Comparison of ENCODE assay signal across 9 cellular contexts in genomic region chr19:55684946-55685681, GRCh38. TPM values are rescaled to one million over a fixed set of nuclear protein-coding genes. Genes with fewer than 3 reads are reported as not detected.
DNase-seq lines count a peak whose midpoint lies in the region; TF ChIP-seq lines count a peak whose summit lies in the region.
"Had no signal": no experiment of that assay in that cellular context is flagged by ENCODE, and none has a peak within 500 bp of the region (broad histone marks: within the 10 kb centered on the region; RNA-seq: fewer than 3 reads in every experiment).

No MANE protein-coding gene starts in this region.

- H3K4me3 Mint-ChIP-seq in chondrocyte (ENCODE audit: unreplicated experiment) (no peak overlapping the region), progenitor cell of endocrine pancreas (ENCODE audit: low read depth) (no peak overlapping the region)
- H3K4me3 Mint-ChIP-seq: activated CD4-positive, alpha-beta memory T cell treated with anti-CD3 and anti-CD28 coated beads, Interleukin-2, amount 10 ng/mL, durations not matched to agents 7 days and 5 days; naive B cell had no signal

- H3K4me1 Mint-ChIP-seq in chondrocyte (ENCODE audit: low read depth) (peaks cover 6% of the 10 kb centered on the region), progenitor cell of endocrine pancreas (ENCODE audit: low read depth) (peaks cover 6% of the 10 kb centered on the region)

- H3K36me3 Mint-ChIP-seq in chondrocyte (ENCODE audit: low read depth) (peaks cover 7% of the 10 kb centered on the region), progenitor cell of endocrine pancreas (ENCODE audit: insufficient read depth) (peaks cover 6% of the 10 kb centered on the region)

- H3K27ac Mint-ChIP-seq in chondrocyte (ENCODE audit: unreplicated experiment): no peak overlapping the region
- peak overlapping the region; percentile 24 for H3K27ac Mint-ChIP-seq in progenitor cell of endocrine pancreas
- H3K27ac Mint-ChIP-seq: activated CD4-positive, alpha-beta memory T cell treated with anti-CD3 and anti-CD28 coated beads, Interleukin-2, amount 10 ng/mL, durations not matched to agents 7 days and 5 days had no signal

- peak; percentile 91 for DNase-seq in chondrocyte (ENCODE audit: low spot score)
- DNase-seq in progenitor cell of endocrine pancreas (ENCODE audit: low spot score, unreplicated experiment): no peak
- no peak for DNase-seq in OCI-M2 (lab: John Stamatoyannopoulos, UW; ENCODE audit: unreplicated experiment)
- no peak for DNase-seq in NK-92 treated with Interleukin-12 subunit alpha and Interleukin-12 subunit beta, amount 100 ng/mL, for 24 hours (lab: John Stamatoyannopoulos, UW)
- DNase-seq: activated CD4-positive, alpha-beta memory T cell treated with anti-CD3 and anti-CD28 coated beads, Interleukin-2, amount 10 ng/mL, durations not matched to agents 7 days and 5 days; naive B cell; NCI-H2081 treated with DMSO at 0.1 percent for 48 hours; NCI-H526 treated with DMSO at 0.1 percent for 48 hours; stimulated activated CD4-positive, alpha-beta T cell treated with anti-CD3 and anti-CD28 coated beads, Interleukin-15, amount 100 ng/mL, for 24 hours had no signal

- H3K27me3 Mint-ChIP-seq in chondrocyte (ENCODE audit: low read depth) (no peaks in the 10 kb centered on the region), progenitor cell of endocrine pancreas (no peaks in the 10 kb centered on the region)
- H3K27me3 Mint-ChIP-seq: activated CD4-positive, alpha-beta memory T cell treated with anti-CD3 and anti-CD28 coated beads, Interleukin-2, amount 10 ng/mL, durations not matched to agents 7 days and 5 days; naive B cell had no signal

- no peaks in the 10 kb centered on the region for H3K9me3 Mint-ChIP-seq in chondrocyte (ENCODE audit: low read depth)
- no peaks in the 10 kb centered on the region for H3K9me3 Mint-ChIP-seq in progenitor cell of endocrine pancreas (ENCODE audit: low read depth)
- H3K9me3 Mint-ChIP-seq: activated CD4-positive, alpha-beta memory T cell treated with anti-CD3 and anti-CD28 coated beads, Interleukin-2, amount 10 ng/mL, durations not matched to agents 7 days and 5 days; naive B cell had no signal

- no peak for TF ChIP-seq CTCF in chondrocyte (IDR thresholded peaks at IDR 0.05)
- no peak for TF ChIP-seq CTCF in progenitor cell of endocrine pancreas (IDR thresholded peaks at IDR 0.05; ENCODE audit: unreplicated experiment)

RNA-seq across cellular contexts. Expression of gene EPN1, which starts 10.1 kb away (rescaled TPM):
- total RNA-seq in chondrocyte (105 to 127 TPM (median 124 TPM) in 3 replicates), progenitor cell of endocrine pancreas (115 and 118 TPM in 2 replicates)

RNA-seq across cellular contexts. Expression of gene U2AF2, which starts 30.3 kb away (rescaled TPM):
- total RNA-seq in chondrocyte (119 to 137 TPM (median 129 TPM) in 3 replicates), progenitor cell of endocrine pancreas (275 and 281 TPM in 2 replicates)

RNA-seq across cellular contexts. Expression of gene CCDC106, which starts 37.1 kb away (rescaled TPM):
- total RNA-seq in chondrocyte: 20.9 to 26.5 TPM (median 23.5 TPM) in 3 replicates
- 23.0 and 23.9 TPM in 2 replicates for total RNA-seq in progenitor cell of endocrine pancreas

RNA-seq across cellular contexts. Expression of gene ZNF581, which starts 41.7 kb away (rescaled TPM):
- total RNA-seq in chondrocyte: 20.8 to 24.7 TPM (median 24.2 TPM) in 3 replicates
- 38.8 and 40.1 TPM in 2 replicates for total RNA-seq in progenitor cell of endocrine pancreas

RNA-seq across cellular contexts. Expression of gene ZNF580, which starts 44.3 kb away (rescaled TPM):
- total RNA-seq in chondrocyte (42.3 to 59.8 TPM (median 45.0 TPM) in 3 replicates), progenitor cell of endocrine pancreas (45.9 and 46.2 TPM in 2 replicates)
